27 cellular contexts compared by ENCODE assay signal in genomic region chr2:119617455-119617854, GRCh38.
"Had no signal": no experiment of that assay in that cellular context is flagged by ENCODE, and none has a peak within 500 bp of the region (broad histone marks: within the 10 kb centered on the region; RNA-seq: fewer than 3 reads in every experiment).

No MANE protein-coding gene starts in this region.

- H3K4me1 ChIP-seq: colonic mucosa, esophagus squamous epithelium, gastrocnemius medialis, left lung, lower lobe of right lung had no signal

- H3K27ac ChIP-seq: colonic mucosa, epithelial cell of prostate, esophagus squamous epithelium, gastrocnemius medialis, hepatocyte, left lung, lower lobe of right lung had no signal

- ATAC-seq: effector memory CD8-positive, alpha-beta T cell; esophagus mucosa; gastrocnemius medialis; left lung; lower lobe of right lung; mucosa of descending colon; naive thymus-derived CD8-positive, alpha-beta T cell had no signal

- DNase-seq: colonic mucosa; cortex of kidney; effector CD8-positive, alpha-beta T cell; effector memory CD8-positive, alpha-beta T cell; endodermal cell; erythroblast; esophagus squamous epithelium; foreskin fibroblast; foreskin melanocyte; gastrocnemius medialis; glutamatergic neuron; head of caudate nucleus; hypothalamus; immature natural killer cell; islet precursor cell; kidney; kidney glomerular epithelial cell; left lung; lower lobe of right lung; mesenchymal stem cell; mucosa of descending colon; naive B cell; naive thymus-derived CD8-positive, alpha-beta T cell had no signal

- H3K36me3 ChIP-seq: colonic mucosa, esophagus squamous epithelium, gastrocnemius medialis, left lung, lower lobe of right lung had no signal

- H3K4me3 ChIP-seq: colonic mucosa, esophagus squamous epithelium, gastrocnemius medialis, hepatocyte, left lung, lower lobe of right lung, mucosa of descending colon had no signal

- FAIRE-seq: endometrium, kidney had no signal

- H3K27me3 ChIP-seq: colonic mucosa, gastrocnemius medialis, hepatocyte, left lung had no signal

- H3K9me3 ChIP-seq: colonic mucosa had no signal
